ENCODE assay signal across 8 cellular contexts in genomic region chr17:75785016-75785769, GRCh38. TPM values are rescaled to one million over a fixed set of nuclear protein-coding genes. Genes with fewer than 3 reads are reported as not detected.
DNase-seq lines count a peak whose midpoint lies in the region; ATAC-seq lines count a peak whose summit lies in the region.

No MANE protein-coding gene starts in this region.

- H3K36me3 Mint-ChIP-seq in effector memory CD8-positive, alpha-beta T cell (ENCODE audit: insufficient read depth) = peaks cover 29% of the 10 kb centered on the region

- DNase-seq in AML-193 (lab: John Stamatoyannopoulos, UW) (peak; percentile 91 to 97), NCI-H510A (lab: John Stamatoyannopoulos, UW) (peak; percentile 87), mesenteric fat pad (ENCODE audit: low spot score) (peak; percentile 98)
- DNase-seq in activated CD4-positive, alpha-beta T cell treated with anti-CD3 and anti-CD28 coated beads, Interleukin-2, amount 50 U/mL, for 1 hour = peak; percentile 36
- DNase-seq in effector memory CD8-positive, alpha-beta T cell = peak; percentile 77 to 90 (median 83)
- peak; percentile 86 for DNase-seq in stimulated activated CD8-positive, alpha-beta memory T cell treated with anti-CD3 and anti-CD28 coated beads, Interleukin-12 subunit alpha, Interleukin-12 subunit beta, amount 100 ng/mL, for 4 hours (ENCODE audit: low read depth)

- H3K4me1 Mint-ChIP-seq in effector memory CD8-positive, alpha-beta T cell (ENCODE audit: low read depth in 2 of 2) = peaks cover 26 to 27% of the 10 kb centered on the region in 2 donors

- ATAC-seq in GM18907 (IDR thresholded peaks at IDR 0.05; ENCODE audit: unreplicated experiment) = peak; percentile 56
- peak; percentile 6 for ATAC-seq in HG03139 (IDR thresholded peaks at IDR 0.05; ENCODE audit: unreplicated experiment)
- peak; percentile 71 for ATAC-seq in effector memory CD8-positive, alpha-beta T cell (replicated peaks)

- H3K27me3 Mint-ChIP-seq in effector memory CD8-positive, alpha-beta T cell = no peaks in the 10 kb centered on the region

- H3K27ac Mint-ChIP-seq in effector memory CD8-positive, alpha-beta T cell = peak overlapping the region; percentile 100

- H3K4me3 Mint-ChIP-seq in effector memory CD8-positive, alpha-beta T cell = peak overlapping the region; percentile 89 to 92

- no peaks in the 10 kb centered on the region for H3K9me3 Mint-ChIP-seq in effector memory CD8-positive, alpha-beta T cell

RNA-seq across cellular contexts. Expression of gene UNK, which starts 0.6 kb away (rescaled TPM):
- 24.6 TPM for total RNA-seq in mesenteric fat pad

RNA-seq across cellular contexts. Expression of gene GALK1, which starts 20.2 kb away (rescaled TPM):
- 26.4 TPM for total RNA-seq in mesenteric fat pad

RNA-seq across cellular contexts. Expression of gene UNC13D, which starts 59.0 kb away (rescaled TPM):
- total RNA-seq in mesenteric fat pad = 12.8 TPM

Comparison
In these comparisons a context has a peak if more than half of its experiments do, and no peak if none do; other contexts are left out.
1. Peak in every context shown above with its lines: DNase-seq and ATAC-seq.
2. DNase-seq: peak in every context shown above with its lines; median percentile 98 in mesenteric fat pad; 94 in AML-193; 87 in NCI-H510A; 86 in stimulated activated CD8-positive, alpha-beta memory T cell treated with anti-CD3 and anti-CD28 coated beads, Interleukin-12 subunit alpha, Interleukin-12 subunit beta, amount 100 ng/mL, for 4 hours; 83 in effector memory CD8-positive, alpha-beta T cell; 36 in activated CD4-positive, alpha-beta T cell treated with anti-CD3 and anti-CD28 coated beads, Interleukin-2, amount 50 U/mL, for 1 hour.
3. ATAC-seq: peak in every context shown above with its lines; median percentile 71 in effector memory CD8-positive, alpha-beta T cell; 56 in GM18907; 6 in HG03139.